18 cellular contexts compared by ENCODE assay signal in the genomic region with DNA sequence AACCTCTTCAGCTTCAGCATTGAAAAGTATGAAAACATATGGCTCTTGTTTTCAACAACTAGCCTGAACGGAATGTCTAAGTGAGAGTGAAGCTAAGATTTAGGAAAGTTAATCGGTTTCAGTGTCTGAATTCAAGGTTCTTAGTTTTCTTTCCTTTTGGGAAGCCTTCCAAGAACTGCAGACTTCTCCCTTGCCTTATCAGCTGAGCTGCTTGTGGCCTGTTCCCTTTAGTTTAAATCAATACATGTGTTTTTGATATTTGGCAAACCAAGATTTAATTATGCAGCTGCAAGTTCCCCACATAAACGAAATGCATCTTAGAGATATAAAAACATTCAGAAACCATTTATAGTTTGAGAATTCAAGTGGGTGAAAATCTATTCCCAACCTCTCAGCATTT.
DNase-seq lines count a peak whose midpoint lies in the region; ATAC-seq and TF ChIP-seq lines count a peak whose summit lies in the region.
"Had no signal": no experiment of that assay in that cellular context is flagged by ENCODE, and none has a peak within 500 bp of the region (broad histone marks: within the 10 kb centered on the region; RNA-seq: fewer than 3 reads in every experiment).

No MANE protein-coding gene starts in this region.

- no peaks in the 10 kb centered on the region for H3K9me3 Mint-ChIP-seq in activated naive CD4-positive, alpha-beta T cell treated with anti-CD3 and anti-CD28 coated beads, Interleukin-2, amount 10 ng/mL, durations not matched to agents 7 days and 5 days
- H3K9me3 Mint-ChIP-seq: activated naive CD8-positive, alpha-beta T cell treated with anti-CD3 and anti-CD28 coated beads, Interleukin-2, amount 50 U/mL, for 24 hours had no signal

- H3K4me1 Mint-ChIP-seq in activated naive CD4-positive, alpha-beta T cell treated with anti-CD3 and anti-CD28 coated beads, Interleukin-2, amount 10 ng/mL, durations not matched to agents 7 days and 5 days = no peaks in the 10 kb centered on the region
- H3K4me1 Mint-ChIP-seq: activated naive CD8-positive, alpha-beta T cell treated with anti-CD3 and anti-CD28 coated beads, Interleukin-2, amount 50 U/mL, for 24 hours had no signal

- no peak overlapping the region for H3K4me3 Mint-ChIP-seq in activated naive CD4-positive, alpha-beta T cell treated with anti-CD3 and anti-CD28 coated beads, Interleukin-2, amount 10 ng/mL, durations not matched to agents 7 days and 5 days
- H3K4me3 Mint-ChIP-seq: activated naive CD8-positive, alpha-beta T cell treated with anti-CD3 and anti-CD28 coated beads, Interleukin-2, amount 50 U/mL, for 24 hours had no signal

- H3K79me2 ChIP-seq in hepatocyte = no peaks in the 10 kb centered on the region

- no peak overlapping the region for H3K4me3 ChIP-seq in astrocyte of the cerebellum (ENCODE audit: low read depth, low read length)
- no peak overlapping the region for H3K4me3 ChIP-seq in hepatocyte
- H3K4me3 ChIP-seq in testis = no peak overlapping the region

- no peaks in the 10 kb centered on the region for H3K27me3 Mint-ChIP-seq in activated naive CD4-positive, alpha-beta T cell treated with anti-CD3 and anti-CD28 coated beads, Interleukin-2, amount 10 ng/mL, durations not matched to agents 7 days and 5 days

- TF ChIP-seq CTCF in astrocyte of the cerebellum (IDR thresholded peaks at IDR 0.05; ENCODE audit: low read depth, low read length, missing control alignments) (no peak), hepatocyte (IDR thresholded peaks at IDR 0.05; ENCODE audit: poor library complexity) (no peak), testis (IDR thresholded peaks at IDR 0.05) (no peak)

- intact Hi-C loops in testis (cut with DNase I; ENCODE audit: low total_unique reads) = no loop called here

- H3K4me1 ChIP-seq in hepatocyte (ENCODE audit: insufficient read depth) (no peaks in the 10 kb centered on the region), testis (peaks cover 6% of the 10 kb centered on the region)

- H2AFZ ChIP-seq in hepatocyte = no peak overlapping the region

- 54% methylated on average over 3 of the region's 3 CpGs for WGBS in hepatocyte (ENCODE audit: low lambda C conversion rate, missing lambda C conversion rate)
- WGBS in testis, 2 donors = 20 to 29% methylated on average over 3 of the region's 3 CpGs

- peak overlapping the region; percentile 6 for H3K27ac ChIP-seq in hepatocyte
- H3K27ac ChIP-seq in testis = peak overlapping the region in 1 of 2 donors; percentile 41
- H3K27ac ChIP-seq: 22Rv1, WERI-Rb-1 had no signal

- no peaks in the 10 kb centered on the region for H3K36me3 Mint-ChIP-seq in activated naive CD4-positive, alpha-beta T cell treated with anti-CD3 and anti-CD28 coated beads, Interleukin-2, amount 10 ng/mL, durations not matched to agents 7 days and 5 days

- in situ Hi-C loops in astrocyte of the cerebellum (cut with HindIII; ENCODE audit: low sequenced_read_pairs) = no loop called here

- H3K27me3 ChIP-seq in hepatocyte (no peaks in the 10 kb centered on the region), testis (no peaks in the 10 kb centered on the region)

- no peak overlapping the region for H3K27ac Mint-ChIP-seq in activated naive CD4-positive, alpha-beta T cell treated with anti-CD3 and anti-CD28 coated beads, Interleukin-2, amount 10 ng/mL, durations not matched to agents 7 days and 5 days
- H3K27ac Mint-ChIP-seq: activated naive CD8-positive, alpha-beta T cell treated with anti-CD3 and anti-CD28 coated beads, Interleukin-2, amount 50 U/mL, for 24 hours had no signal

- DNase-seq in DMS 273 (lab: John Stamatoyannopoulos, UW; ENCODE audit: unreplicated experiment) = peak; percentile 5
- no peak for DNase-seq in DMS 273 treated with DMSO at 0.1 percent for 48 hours (lab: John Stamatoyannopoulos, UW)
- peak; percentile 58 for DNase-seq in astrocyte of the cerebellum (ENCODE audit: low read depth)
- DNase-seq in hepatocyte (ENCODE audit: low spot score) = no peak
- DNase-seq in testis = peak; percentile 18
- DNase-seq in NCI-H526 treated with DMSO at 0.1 percent for 48 hours (lab: John Stamatoyannopoulos, UW) = no peak
- DNase-seq in activated naive CD4-positive, alpha-beta T cell treated with anti-CD3 and anti-CD28 coated beads, Interleukin-2, amount 10 ng/mL, durations not matched to agents 7 days and 5 days = no peak
- DNase-seq: activated naive CD8-positive, alpha-beta T cell treated with anti-CD3 and anti-CD28 coated beads, Interleukin-2, amount 50 U/mL, for 24 hours; effector CD4-positive, alpha-beta T cell; KBM-7; left colon; NCI-H146; NCI-H774; retina; SHP77 treated with DMSO at 0.1 percent for 48 hours; WERI-Rb-1 had no signal

- H3K9me2 ChIP-seq in hepatocyte (replicated peaks; ENCODE audit: insufficient read depth) = no peaks in the 10 kb centered on the region

- ATAC-seq in GM21390 (IDR thresholded peaks at IDR 0.05; ENCODE audit: unreplicated experiment) = no peak
- ATAC-seq: activated naive CD8-positive, alpha-beta T cell treated with anti-CD3 and anti-CD28 coated beads, Interleukin-2, amount 50 U/mL, for 24 hours; left colon had no signal

- H4K20me1 ChIP-seq in hepatocyte (ENCODE audit: insufficient read depth, poor library complexity, severe bottlenecking) = no peaks in the 10 kb centered on the region

- TF ChIP-seq POLR2A in testis (IDR thresholded peaks at IDR 0.05) = no peak

- no peaks in the 10 kb centered on the region for H3K36me3 ChIP-seq in hepatocyte (replicated peaks; ENCODE audit: insufficient read depth, low read depth)
- H3K36me3 ChIP-seq in testis (ENCODE audit: low read depth, missing control alignments) = no peaks in the 10 kb centered on the region
- H3K36me3 ChIP-seq: WERI-Rb-1 had no signal

- H3K9me3 ChIP-seq in hepatocyte (ENCODE audit: low read depth) (no peaks in the 10 kb centered on the region), testis (no peaks in the 10 kb centered on the region)

- CTCF ChIA-PET in activated naive CD4-positive, alpha-beta T cell treated with anti-CD3 and anti-CD28 coated beads, Interleukin-2, amount 10 ng/mL, durations not matched to agents 7 days and 5 days (lab: Charles Lee) = no interaction called here

- H3K4me2 ChIP-seq in hepatocyte = no peak overlapping the region

Comparison
In these comparisons a context has a peak if more than half of its experiments do, and no peak if none do; other contexts are left out.
1. DNase-seq: peak in DMS 273 (single experiment), astrocyte of the cerebellum (single experiment) and testis (single experiment); none in DMS 273 treated with DMSO at 0.1 percent for 48 hours (single experiment), hepatocyte (single experiment), NCI-H526 treated with DMSO at 0.1 percent for 48 hours (single experiment) and activated naive CD4-positive, alpha-beta T cell treated with anti-CD3 and anti-CD28 coated beads, Interleukin-2, amount 10 ng/mL, durations not matched to agents 7 days and 5 days (single experiment).